In the genomic region with DNA sequence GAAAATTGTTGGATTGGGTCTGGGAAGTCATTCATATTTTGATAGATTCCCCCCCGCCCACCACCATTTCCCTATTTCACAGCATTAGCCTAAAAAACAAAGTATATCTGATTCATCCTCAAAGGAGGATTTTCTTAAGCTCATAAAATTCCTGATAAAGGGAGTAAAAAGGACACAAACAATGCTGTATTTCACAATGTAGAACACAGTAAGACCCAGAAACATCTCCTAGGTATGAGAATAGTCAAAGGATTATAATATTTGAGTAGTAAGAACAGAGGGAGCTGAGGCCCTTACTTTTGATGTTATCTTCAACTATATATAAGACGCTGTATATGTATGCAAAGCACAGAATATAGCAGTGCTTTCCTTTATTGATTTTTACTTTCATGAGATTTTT, we compare ENCODE assay signal across 31 cellular contexts.
"Had no signal": no experiment of that assay in that cellular context is flagged by ENCODE, and none has a peak within 500 bp of the region (broad histone marks: within the 10 kb centered on the region; RNA-seq: fewer than 3 reads in every experiment).

No MANE protein-coding gene starts in this region.

- ATAC-seq: naive thymus-derived CD8-positive, alpha-beta T cell; natural killer cell treated with Interleukin-12 subunit alpha and Interleukin-12 subunit beta and Interleukin-15 and Interleukin-18, amount 100 ng/mL, for 72 hours; psoas muscle; right cardiac atrium; right lobe of liver; stimulated activated memory B cell treated with anti-CD40 and anti-IgM and Interleukin-4, amounts not matched to agents 10 μg/mL and 1 μg/mL and 100 μg/mL, for 72 hours; stimulated activated naive CD8-positive, alpha-beta T cell treated with anti-CD3 and anti-CD28 coated beads, Interleukin-15, amount 100 ng/mL, for 72 hours; stimulated activated naive CD8-positive, alpha-beta T cell treated with anti-CD3 and anti-CD28 coated beads, Interleukin-15, Interleukin-2, amounts not matched to agents 100 U/mL and 50 U/mL, for 24 hours; upper lobe of right lung had no signal

- H3K27ac ChIP-seq: neutrophil, ovary, parathyroid adenoma, psoas muscle, right lobe of liver, sigmoid colon, skin epidermis, spleen, suprapubic skin, testis, tibial artery, transverse colon, upper lobe of right lung, uterus had no signal

- H3K4me3 ChIP-seq: ovary, psoas muscle, right lobe of liver, sigmoid colon, skin epidermis, smooth muscle cell, spleen, suprapubic skin, testis, tibial artery, transverse colon, upper lobe of right lung, uterus had no signal

- DNase-seq: naive thymus-derived CD8-positive, alpha-beta T cell; nephron progenitor cell; nucleus accumbens; ovary; posterior cingulate gyrus; psoas muscle; right cardiac atrium; right lobe of liver; sigmoid colon; spleen; stimulated activated CD4-positive, alpha-beta T cell treated with anti-CD3 and anti-CD28 coated beads, Interleukin-12 subunit alpha, Interleukin-12 subunit beta, amount 100 ng/mL, for 4 hours; stimulated activated CD4-positive, alpha-beta T cell treated with anti-CD3 and anti-CD28 coated beads, Interleukin-1b, Interleukin-23, amount 100 ng/mL, for 48 hours; stimulated activated CD4-positive, alpha-beta T cell treated with anti-CD3 and anti-CD28 coated beads, Interleukin-4, amount 100 ng/mL, for 1 hour; stimulated activated CD4-positive, alpha-beta T cell treated with anti-CD3 and anti-CD28 coated beads, Interleukin-4, amount 100 ng/mL, for 4 hours; stimulated activated CD8-positive, alpha-beta memory T cell treated with anti-CD3 and anti-CD28 coated beads, Interleukin-4, amount 100 ng/mL, for 48 hours; stimulated activated naive CD4-positive, alpha-beta T cell; stimulated activated naive CD8-positive, alpha-beta T cell treated with anti-CD3 and anti-CD28 coated beads, Interleukin-15, amount 100 ng/mL, for 72 hours; stimulated activated naive CD8-positive, alpha-beta T cell treated with anti-CD3 and anti-CD28 coated beads, Interleukin-15, Interleukin-2, amounts not matched to agents 100 U/mL and 50 U/mL, for 24 hours; substantia nigra; testis; tibial artery; transverse colon; upper lobe of right lung; uterus had no signal
